Comparison of ENCODE assay signal across 1 cellular context in genomic region chr6:30060982-30061765, GRCh38.
TF ChIP-seq lines count a peak whose summit lies in the region.

TSS of gene POLR1H (plus strand) at chr6:30061265. CDS start at chr6:30061525, 260 bp downstream.

TF ChIP-seq in HepG2, 621 proteins besides CTCF, POLR2A, EP300 and RAD21 (continued from another document and continues in another):
- peak; percentile 56 for TF ChIP-seq PAXIP1 (CRISPR knock-in tag; conservative IDR thresholded peaks at IDR 0.05)
- peak; percentile 91 for TF ChIP-seq NFKBIZ (CRISPR knock-in tag; IDR thresholded peaks at IDR 0.05)
- peak; percentile 63 for TF ChIP-seq ZNF225 (CRISPR knock-in tag; IDR thresholded peaks at IDR 0.05)
- peak; percentile 81 for TF ChIP-seq ZNF543 (CRISPR knock-in tag; IDR thresholded peaks at IDR 0.05)
- TF ChIP-seq GMEB1 (CRISPR knock-in tag; IDR thresholded peaks at IDR 0.05; ENCODE audit: borderline replicate concordance): peak; percentile 89
- TF ChIP-seq ATRX (CRISPR knock-in tag; IDR thresholded peaks at IDR 0.05; ENCODE audit: borderline replicate concordance): no peak
- no peak for TF ChIP-seq ZNF674 (CRISPR knock-in tag; IDR thresholded peaks at IDR 0.05; ENCODE audit: low read depth)
- peak; percentile 80; the same call in 1 of the 2 replicates for TF ChIP-seq MEF2D (CRISPR knock-in tag; IDR thresholded peaks at IDR 0.05)
- no peak for TF ChIP-seq NCOA5 (CRISPR knock-in tag; IDR thresholded peaks at IDR 0.05)
- TF ChIP-seq ZNF775 (CRISPR knock-in tag; IDR thresholded peaks at IDR 0.05; ENCODE audit: borderline replicate concordance): no peak
- TF ChIP-seq TFDP2 (CRISPR knock-in tag; IDR thresholded peaks at IDR 0.05): peak; percentile 88
- no peak for TF ChIP-seq GPBP1L1 (CRISPR knock-in tag; IDR thresholded peaks at IDR 0.05)
- TF ChIP-seq ZNF737 (CRISPR knock-in tag; IDR thresholded peaks at IDR 0.05; ENCODE audit: borderline replicate concordance): no peak; the same call in 1 of the 2 replicates
- peak; percentile 93 for TF ChIP-seq MYPOP (CRISPR knock-in tag; IDR thresholded peaks at IDR 0.05)
- TF ChIP-seq NFATC3 (CRISPR knock-in tag; IDR thresholded peaks at IDR 0.05): no peak
- TF ChIP-seq ZNF547 (CRISPR knock-in tag; IDR thresholded peaks at IDR 0.05): peak; percentile 83; the same call in 1 of the 2 replicates
- TF ChIP-seq SIX4 (CRISPR knock-in tag; IDR thresholded peaks at IDR 0.05): peak; percentile 73
- no peak for TF ChIP-seq MLLT10 (CRISPR knock-in tag; IDR thresholded peaks at IDR 0.05)
- peak; percentile 92; the same call in 1 of the 2 replicates for TF ChIP-seq SMAD1 (CRISPR knock-in tag; IDR thresholded peaks at IDR 0.05; ENCODE audit: borderline replicate concordance, low read depth)
- no peak for TF ChIP-seq GTF3A (CRISPR knock-in tag; conservative IDR thresholded peaks at IDR 0.05)
- TF ChIP-seq KDM3A (CRISPR knock-in tag; IDR thresholded peaks at IDR 0.05; ENCODE audit: low read depth): peak; percentile 91
- TF ChIP-seq PRDM4 (CRISPR knock-in tag; IDR thresholded peaks at IDR 0.05; ENCODE audit: borderline replicate concordance): no peak; the same call in 1 of the 2 replicates
- TF ChIP-seq ZSCAN22 (CRISPR knock-in tag; IDR thresholded peaks at IDR 0.05): no peak
- TF ChIP-seq IRF9 (CRISPR knock-in tag; IDR thresholded peaks at IDR 0.05; ENCODE audit: borderline replicate concordance): peak; percentile 81; the same call in 1 of the 2 replicates
- no peak for TF ChIP-seq IKZF1 (IDR thresholded peaks at IDR 0.05)
- peak; percentile 81 for TF ChIP-seq MLX (CRISPR knock-in tag; IDR thresholded peaks at IDR 0.05)
- no peak for TF ChIP-seq HNRNPL (IDR thresholded peaks at IDR 0.05; ENCODE audit: low read depth, low read length)
- 0 out of 2 replicates have a peak, but pooled peaks have one; percentile 6 for TF ChIP-seq NR2F2 (IDR thresholded peaks at IDR 0.05; ENCODE audit: borderline replicate concordance, low read depth)
- peak; percentile 75; the same call in 1 of the 2 replicates for TF ChIP-seq TSC22D2 (CRISPR knock-in tag; IDR thresholded peaks at IDR 0.05; ENCODE audit: borderline replicate concordance)
- peak; percentile 52 for TF ChIP-seq ZBTB14 (CRISPR knock-in tag; IDR thresholded peaks at IDR 0.05)
- TF ChIP-seq MXI1 (IDR thresholded peaks at IDR 0.05; ENCODE audit: borderline replicate concordance, low read depth, low read length): peak; percentile 76; the same call in 1 of the 3 replicates
- TF ChIP-seq ZNF33A (CRISPR knock-in tag; IDR thresholded peaks at IDR 0.05; ENCODE audit: borderline replicate concordance): no peak
- no peak for TF ChIP-seq ZNF552 (CRISPR knock-in tag; IDR thresholded peaks at IDR 0.05; ENCODE audit: borderline replicate concordance)
- TF ChIP-seq ATF4 (CRISPR knock-in tag; IDR thresholded peaks at IDR 0.05): peak in 1 of 2 experiments; percentile 36; a peak in 1 of 4 replicates
- 0 out of 2 replicates have a peak, but pooled peaks have one; percentile 83 for TF ChIP-seq SP140L (CRISPR knock-in tag; IDR thresholded peaks at IDR 0.05; ENCODE audit: borderline replicate concordance)
- no peak for TF ChIP-seq CENPX (CRISPR knock-in tag; IDR thresholded peaks at IDR 0.05)
- TF ChIP-seq TARDBP (CRISPR knock-in tag; IDR thresholded peaks at IDR 0.05): peak; percentile 92; the same call in 1 of the 2 replicates
- TF ChIP-seq STAT5B (CRISPR knock-in tag; IDR thresholded peaks at IDR 0.05): no peak
- no peak for TF ChIP-seq NCOA1 (CRISPR knock-in tag; IDR thresholded peaks at IDR 0.05)
- TF ChIP-seq ZNF816 (CRISPR knock-in tag; IDR thresholded peaks at IDR 0.05; ENCODE audit: borderline replicate concordance): no peak
- 0 out of 2 replicates have a peak, but pooled peaks have one; percentile 39 for TF ChIP-seq RNF219 (CRISPR knock-in tag; IDR thresholded peaks at IDR 0.05)
- no peak for TF ChIP-seq ARHGAP35 (CRISPR knock-in tag; IDR thresholded peaks at IDR 0.05; ENCODE audit: borderline replicate concordance)
- no peak for TF ChIP-seq REL (CRISPR knock-in tag; conservative IDR thresholded peaks at IDR 0.05)
- 0 out of 2 replicates have a peak, but pooled peaks have one; percentile 18 for TF ChIP-seq JUN (CRISPR knock-in tag; IDR thresholded peaks at IDR 0.05)
- TF ChIP-seq ZNF232 (CRISPR knock-in tag; IDR thresholded peaks at IDR 0.05; ENCODE audit: borderline replicate concordance): peak; percentile 97; the same call in 1 of the 2 replicates
